9 cellular contexts compared by ENCODE assay signal in the genomic region with DNA sequence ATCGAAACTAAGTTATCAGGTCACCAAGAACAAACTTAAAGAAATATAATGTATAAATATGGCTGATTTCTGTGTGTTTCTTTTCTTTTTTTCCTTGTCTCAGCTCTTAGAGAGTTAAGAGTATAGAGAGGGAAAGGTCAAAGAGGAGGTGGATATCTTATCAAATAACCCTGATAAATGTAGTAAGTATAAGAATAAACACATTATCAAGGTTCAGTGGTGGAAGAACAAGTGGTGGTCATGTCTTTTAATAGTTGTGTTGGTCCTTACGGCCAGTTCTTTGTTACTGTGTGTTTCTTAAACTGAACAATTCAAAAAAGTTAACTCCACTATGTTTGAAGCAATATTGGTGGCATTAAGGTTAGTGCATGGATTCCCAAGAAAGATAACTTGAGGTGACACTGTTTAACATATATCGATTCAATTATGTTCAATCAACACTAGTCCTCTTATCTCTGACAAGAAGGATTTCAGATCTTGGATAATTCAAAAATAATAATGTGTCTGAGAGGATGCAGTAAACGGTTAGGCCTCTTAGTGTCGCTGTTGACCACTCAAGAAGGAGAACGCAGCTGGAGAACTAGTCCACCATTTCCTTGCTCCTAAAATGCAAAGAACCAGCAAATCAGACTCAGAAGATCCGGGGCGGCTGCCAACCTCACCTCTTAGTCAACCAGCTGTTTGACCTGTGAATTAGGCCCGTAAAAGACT. TPM values are rescaled to one million over a fixed set of nuclear protein-coding genes. Genes with fewer than 3 reads are reported as not detected.
DNase-seq lines count a peak whose midpoint lies in the region; ATAC-seq lines count a peak whose summit lies in the region.
"Had no signal": no experiment of that assay in that cellular context is flagged by ENCODE, and none has a peak within 500 bp of the region (broad histone marks: within the 10 kb centered on the region; RNA-seq: fewer than 3 reads in every experiment).

Gene PCDHGA3 (plus strand): TSS at position 588 of the 711 bp plus-strand sequence. CDS start 205 bp downstream, outside the sequence.

- peaks cover 9% of the 10 kb centered on the region for H3K27me3 Mint-ChIP-seq in T-helper 17 cell
- peaks cover 85% of the 10 kb centered on the region for H3K27me3 Mint-ChIP-seq in stimulated activated memory B cell treated with anti-CD40 and anti-IgM and Interleukin-4, amounts not matched to agents 10 μg/mL and 1 μg/mL and 100 μg/mL, for 72 hours

- no peaks in the 10 kb centered on the region for H3K4me1 Mint-ChIP-seq in T-helper 17 cell
- no peaks in the 10 kb centered on the region for H3K4me1 Mint-ChIP-seq in stimulated activated memory B cell treated with anti-CD40 and anti-IgM and Interleukin-4, amounts not matched to agents 10 μg/mL and 1 μg/mL and 100 μg/mL, for 72 hours
- H3K4me1 Mint-ChIP-seq: CD4-positive, CD25-positive, alpha-beta regulatory T cell had no signal

- H3K36me3 Mint-ChIP-seq in T-helper 17 cell (ENCODE audit: low read depth), result peaks cover 2% of the 10 kb centered on the region
- H3K36me3 Mint-ChIP-seq in stimulated activated memory B cell treated with anti-CD40 and anti-IgM and Interleukin-4, amounts not matched to agents 10 μg/mL and 1 μg/mL and 100 μg/mL, for 72 hours, result no peaks in the 10 kb centered on the region

- no peak within 1 kb of the TSS for H3K27ac Mint-ChIP-seq in T-helper 17 cell
- no peak within 1 kb of the TSS for H3K27ac Mint-ChIP-seq in stimulated activated memory B cell treated with anti-CD40 and anti-IgM and Interleukin-4, amounts not matched to agents 10 μg/mL and 1 μg/mL and 100 μg/mL, for 72 hours
- H3K27ac Mint-ChIP-seq: CD4-positive, CD25-positive, alpha-beta regulatory T cell had no signal

- H3K9me3 Mint-ChIP-seq in stimulated activated memory B cell treated with anti-CD40 and anti-IgM and Interleukin-4, amounts not matched to agents 10 μg/mL and 1 μg/mL and 100 μg/mL, for 72 hours, result peaks cover 22% of the 10 kb centered on the region

- ATAC-seq in T-helper 17 cell (no peak), GM19395 (IDR thresholded peaks at IDR 0.05; ENCODE audit: unreplicated experiment) (no peak), HG03039 (IDR thresholded peaks at IDR 0.05; ENCODE audit: unreplicated experiment) (no peak)
- no peak for ATAC-seq in stimulated activated memory B cell treated with anti-CD40 and anti-IgM and Interleukin-4, amounts not matched to agents 10 μg/mL and 1 μg/mL and 100 μg/mL, for 72 hours

- peak within 1 kb of the TSS; percentile 58 for H3K4me3 Mint-ChIP-seq in T-helper 17 cell
- peak within 1 kb of the TSS; percentile 34 for H3K4me3 Mint-ChIP-seq in stimulated activated memory B cell treated with anti-CD40 and anti-IgM and Interleukin-4, amounts not matched to agents 10 μg/mL and 1 μg/mL and 100 μg/mL, for 72 hours

- peaks cover 25% of the 10 kb centered on the region for H3K9me3 ChIP-seq in T-helper 17 cell (ENCODE audit: control insufficient read depth, low read length, poor library complexity, severe bottlenecking)

- peak; percentile 39 for DNase-seq in NCI-H748 (lab: John Stamatoyannopoulos, UW; ENCODE audit: unreplicated experiment)
- no peak for DNase-seq in NCI-H748 treated with DMSO at 0.1 percent for 48 hours (lab: John Stamatoyannopoulos, UW)
- DNase-seq in T-helper 17 cell, result no peak
- peak; percentile 37 for DNase-seq in germinal center (ENCODE audit: low spot score)
- DNase-seq in activated CD4-positive, CD25-positive, alpha-beta regulatory T cell treated with anti-CD3 and anti-CD28 coated beads, Interleukin-2, amount 50 U/mL, for 72 hours, result no peak

RNA-seq across cellular contexts. Expression of gene PCDHGA3, which starts in this region (rescaled TPM):
- under 1 TPM in 1 of 2 donors, not detected in 1; 0.22 TPM for total RNA-seq in T-helper 17 cell
- total RNA-seq: CD4-positive, CD25-positive, alpha-beta regulatory T cell had no signal

Comparison
In these comparisons a context has a peak if more than half of its experiments do, and no peak if none do; other contexts are left out.
1. DNase-seq: peak in NCI-H748 (single experiment) and germinal center (single experiment); none in NCI-H748 treated with DMSO at 0.1 percent for 48 hours (single experiment), T-helper 17 cell (0 of 3) and activated CD4-positive, CD25-positive, alpha-beta regulatory T cell treated with anti-CD3 and anti-CD28 coated beads, Interleukin-2, amount 50 U/mL, for 72 hours (single experiment).